8 cellular contexts compared by ENCODE assay signal in the genomic region with DNA sequence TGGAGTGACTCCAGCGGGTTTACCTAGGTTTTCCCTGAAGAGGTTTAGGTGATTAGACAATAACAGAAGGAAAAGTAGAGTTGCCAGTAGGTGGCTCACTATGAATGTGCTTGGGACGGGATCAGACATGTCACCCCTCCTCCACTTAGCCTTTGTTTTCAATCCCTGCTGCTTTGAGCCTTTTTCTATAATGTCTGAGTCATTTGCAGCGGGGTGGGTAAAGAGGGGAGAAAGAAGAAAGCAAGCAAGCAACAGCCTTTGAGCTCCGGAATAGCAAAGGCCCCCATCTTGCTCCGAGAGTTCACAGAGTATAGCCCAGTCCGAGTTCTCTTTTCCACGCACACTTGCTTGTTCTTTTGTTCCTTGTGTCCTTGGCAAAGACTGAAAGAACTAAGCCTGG.
A peak's percentile ranks its signal among the peaks of the same experiment; 100 is the strongest.
DNase-seq lines count a peak whose midpoint lies in the region; ATAC-seq, FAIRE-seq and TF ChIP-seq lines count a peak whose summit lies in the region.

No MANE protein-coding gene starts in this region.

- H3K27ac Mint-ChIP-seq in stimulated activated memory B cell treated with anti-CD40 and anti-IgM and Interleukin-4, amounts not matched to agents 10 μg/mL and 1 μg/mL and 100 μg/mL, for 72 hours: no peak overlapping the region

- FAIRE-seq in bronchial epithelial cell (lab: Jason Lieb, UNC) (no peak), islet of Langerhans (lab: Jason Lieb, UNC) (peak; percentile 86)

- H3K4me1 Mint-ChIP-seq in stimulated activated memory B cell treated with anti-CD40 and anti-IgM and Interleukin-4, amounts not matched to agents 10 μg/mL and 1 μg/mL and 100 μg/mL, for 72 hours: no peaks in the 10 kb centered on the region

- H3K9me3 Mint-ChIP-seq in stimulated activated memory B cell treated with anti-CD40 and anti-IgM and Interleukin-4, amounts not matched to agents 10 μg/mL and 1 μg/mL and 100 μg/mL, for 72 hours: no peaks in the 10 kb centered on the region

- H3K27me3 Mint-ChIP-seq in stimulated activated memory B cell treated with anti-CD40 and anti-IgM and Interleukin-4, amounts not matched to agents 10 μg/mL and 1 μg/mL and 100 μg/mL, for 72 hours: no peaks in the 10 kb centered on the region

- H3K27me3 ChIP-seq in bronchial epithelial cell (ENCODE audit: control insufficient read depth, insufficient read depth, low read length): no peaks in the 10 kb centered on the region

- peak overlapping the region; percentile 95 for H3K27ac ChIP-seq in substantia nigra (ENCODE audit: low read depth, low read length, poor library complexity, severe bottlenecking)

- no peaks in the 10 kb centered on the region for H3K36me3 Mint-ChIP-seq in stimulated activated memory B cell treated with anti-CD40 and anti-IgM and Interleukin-4, amounts not matched to agents 10 μg/mL and 1 μg/mL and 100 μg/mL, for 72 hours

- H3K4me3 Mint-ChIP-seq in stimulated activated memory B cell treated with anti-CD40 and anti-IgM and Interleukin-4, amounts not matched to agents 10 μg/mL and 1 μg/mL and 100 μg/mL, for 72 hours: no peak overlapping the region

- H3K36me3 ChIP-seq in bronchial epithelial cell (ENCODE audit: control insufficient read depth, insufficient read depth, low read length): no peaks in the 10 kb centered on the region

- H3K4me3 ChIP-seq in bronchial epithelial cell (ENCODE audit: low read depth, low read length): no peak overlapping the region

- ATAC-seq in GM18868 (IDR thresholded peaks at IDR 0.05; ENCODE audit: unreplicated experiment): peak; percentile 45
- ATAC-seq in GM19035 (IDR thresholded peaks at IDR 0.05; ENCODE audit: unreplicated experiment): no peak
- ATAC-seq in stimulated activated memory B cell treated with anti-CD40 and anti-IgM and Interleukin-4, amounts not matched to agents 10 μg/mL and 1 μg/mL and 100 μg/mL, for 72 hours: no peak

- DNase-seq in NCI-H2227 treated with DMSO at 0.1 percent for 48 hours (lab: John Stamatoyannopoulos, UW) (peak; percentile 76), bronchial epithelial cell (ENCODE audit: low read depth) (peak; percentile 85), substantia nigra (lab: John Stamatoyannopoulos, UW) (peak in 40 of 49 donors; percentile 23 to 89 (median 64)), germinal center (ENCODE audit: low spot score) (no peak)

- TF ChIP-seq CTCF in bronchial epithelial cell (IDR thresholded peaks at IDR 0.05; ENCODE audit: insufficient read depth, low read length, severe bottlenecking): peak; percentile 73
